In the genomic region with DNA sequence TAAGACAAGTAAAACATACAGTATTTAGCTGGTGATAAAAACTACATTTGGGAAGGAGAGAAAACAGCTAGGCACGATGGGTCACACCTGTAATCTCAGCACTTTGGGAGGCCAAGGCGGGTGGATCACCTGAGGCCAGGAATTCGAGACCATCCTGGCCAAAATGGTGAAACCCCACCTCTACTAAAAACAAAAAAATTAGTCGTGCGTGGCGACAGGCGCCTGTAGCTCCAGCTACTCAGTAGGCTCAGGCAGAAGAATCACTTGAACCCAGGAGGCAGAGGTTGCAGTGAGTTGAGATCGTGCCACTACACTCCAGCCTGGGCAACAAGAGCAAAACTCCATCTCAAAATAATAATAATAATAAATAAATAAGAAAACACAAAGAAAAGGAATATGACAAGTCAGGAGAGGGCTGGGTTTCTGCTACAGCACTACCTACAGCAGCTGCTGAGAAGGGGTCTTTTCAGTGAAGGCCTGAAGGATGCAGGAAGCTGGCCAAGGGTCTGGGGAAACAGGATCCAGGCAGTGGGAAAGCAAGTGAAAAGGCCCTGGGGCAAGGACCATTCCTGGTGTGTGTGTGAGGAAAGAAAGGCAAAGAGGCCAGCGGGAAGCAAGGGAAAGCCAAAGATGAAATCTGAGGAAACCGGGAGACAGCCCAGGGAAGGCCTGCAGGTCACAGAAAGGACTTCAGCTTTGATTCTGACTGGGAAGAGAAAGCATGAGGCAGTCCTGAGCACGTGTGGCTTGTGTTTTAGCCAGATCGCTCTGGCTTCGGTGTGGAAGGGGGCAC, we compare ENCODE assay signal across 19 cellular contexts. TPM values are rescaled to one million over a fixed set of nuclear protein-coding genes. Genes with fewer than 3 reads are reported as not detected.
DNase-seq lines count a peak whose midpoint lies in the region; ATAC-seq and TF ChIP-seq lines count a peak whose summit lies in the region.
"Had no signal": no experiment of that assay in that cellular context is flagged by ENCODE, and none has a peak within 500 bp of the region (broad histone marks: within the 10 kb centered on the region; RNA-seq: fewer than 3 reads in every experiment).

No MANE protein-coding gene starts in this region.

- H3K27ac ChIP-seq in esophagus squamous epithelium = no peak overlapping the region
- H3K27ac ChIP-seq: skin epidermis had no signal

- 82 to 87% methylated on average over 12 to 13 of the region's 13 CpGs for WGBS in esophagus squamous epithelium, 2 donors

- no peaks in the 10 kb centered on the region for H3K27me3 Mint-ChIP-seq in WTC11 (ENCODE audit: low read depth)
- H3K27me3 Mint-ChIP-seq in type B pancreatic cell = no peaks in the 10 kb centered on the region

- intact Hi-C loops in Right ventricle myocardium superior (cut with DNase I) = no loop called here
- intact Hi-C loops in cardiac septum (cut with DNase I) = loop anchor here (10.0 kb wide), 1 partner anchor 379 kb away; no protein-coding TSS in a partner anchor
- intact Hi-C loops in esophagus squamous epithelium (cut with DNase I) = no loop called here

- H3K36me3 ChIP-seq in esophagus squamous epithelium = peaks cover 0 to 57% (median 0%) of the 10 kb centered on the region in 3 donors

- no peaks in the 10 kb centered on the region for H3K9me3 ChIP-seq in esophagus squamous epithelium

- peak overlapping the region; percentile 34 for H3K27ac Mint-ChIP-seq in WTC11
- peak overlapping the region; percentile 24 for H3K27ac Mint-ChIP-seq in type B pancreatic cell
- H3K27ac Mint-ChIP-seq: activated T-helper 2 cell treated with anti-CD3 and anti-CD28 coated beads, Interferon-gamma antibody, Interleukin-2, Interleukin-4, amounts not matched to agents 10 μg/mL and 5 μg/mL and 100 μg/mL, durations not matched to agents 14 hours and 24 hours and 36 hours had no signal

- no peak for TF ChIP-seq POLR2A in esophagus squamous epithelium (IDR thresholded peaks at IDR 0.05)

- H3K4me3 Mint-ChIP-seq in WTC11 (no peak overlapping the region), type B pancreatic cell (no peak overlapping the region)
- H3K4me3 Mint-ChIP-seq: natural killer cell had no signal

- DNase-seq in Right ventricle myocardium superior (no peak), cardiac septum (ENCODE audit: low spot score) (no peak), WTC11 (ENCODE audit: low spot score) (no peak), islet precursor cell (peak; percentile 69), type B pancreatic cell (ENCODE audit: extremely low spot score, unreplicated experiment) (no peak), NCI-H1417 (lab: John Stamatoyannopoulos, UW) (no peak), esophagus squamous epithelium (lab: John Stamatoyannopoulos, UW) (no peak)
- DNase-seq: KG1; kidney; mesendoderm; natural killer cell; NCI-H2029 treated with DMSO at 0.1 percent for 48 hours; stimulated activated CD4-positive, alpha-beta T cell treated with anti-CD3 and anti-CD28 coated beads, Interleukin-4, amount 100 ng/mL, for 24 hours had no signal

- ATAC-seq in Right ventricle myocardium superior (ENCODE audit: poor library complexity) (peak; percentile 11), WTC11 (no peak), HG02973 (IDR thresholded peaks at IDR 0.05; ENCODE audit: unreplicated experiment) (no peak)
- ATAC-seq: natural killer cell, SK-N-SH treated with all-trans-retinoic acid at 6 μM for 48 hours had no signal

- TF ChIP-seq CTCF in WTC11 (IDR thresholded peaks at IDR 0.05) (no peak), type B pancreatic cell (conservative IDR thresholded peaks at IDR 0.05) (no peak), esophagus squamous epithelium (IDR thresholded peaks at IDR 0.05) (no peak)

- H3K4me1 ChIP-seq in esophagus squamous epithelium = peaks cover 0 to 64% (median 7%) of the 10 kb centered on the region in 3 donors

- H3K27me3 ChIP-seq in esophagus squamous epithelium = no peaks in the 10 kb centered on the region

- H3K9me3 Mint-ChIP-seq in WTC11 (no peaks in the 10 kb centered on the region), type B pancreatic cell (no peaks in the 10 kb centered on the region)
- H3K9me3 Mint-ChIP-seq: activated T-helper 2 cell treated with anti-CD3 and anti-CD28 coated beads, Interferon-gamma antibody, Interleukin-2, Interleukin-4, amounts not matched to agents 10 μg/mL and 5 μg/mL and 100 μg/mL, durations not matched to agents 14 hours and 24 hours and 36 hours; natural killer cell had no signal

- no peak overlapping the region for H3K4me3 ChIP-seq in esophagus squamous epithelium
- H3K4me3 ChIP-seq: skin epidermis had no signal

- H3K4me1 Mint-ChIP-seq in WTC11 (peaks cover 29% of the 10 kb centered on the region), type B pancreatic cell (ENCODE audit: unreplicated experiment) (peaks cover 24% of the 10 kb centered on the region)

- no peaks in the 10 kb centered on the region for H3K36me3 Mint-ChIP-seq in WTC11
- no peaks in the 10 kb centered on the region for H3K36me3 Mint-ChIP-seq in type B pancreatic cell
- H3K36me3 Mint-ChIP-seq: natural killer cell had no signal

- CTCF ChIA-PET in WTC11 (lab: Charles Lee) = interaction anchor here (0.5 to 3.6 kb wide), 6 partner anchors 10 to 81 kb away, joined by 3 to 20 read pairs (median 4); partner anchors contain the start of genes MBTPS1 and TAF1C

- POLR2A ChIA-PET in WTC11 (lab: Charles Lee) = no interaction called here

TF ChIP-seq in WTC11, 78 proteins besides CTCF, POLR2A, EP300 and RAD21:
- TF ChIP-seq, protein P1, sequence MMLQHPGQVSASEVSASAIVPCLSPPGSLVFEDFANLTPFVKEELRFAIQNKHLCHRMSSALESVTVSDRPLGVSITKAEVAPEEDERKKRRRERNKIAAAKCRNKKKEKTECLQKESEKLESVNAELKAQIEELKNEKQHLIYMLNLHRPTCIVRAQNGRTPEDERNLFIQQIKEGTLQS (CRISPR knock-in tag; conservative IDR thresholded peaks at IDR 0.05) = no peak
- TF ChIP-seq PRDM15 (CRISPR knock-in tag; IDR thresholded peaks at IDR 0.05) = no peak

RNA-seq across cellular contexts. Expression of gene MBTPS1, which starts 10.6 kb away (rescaled TPM):
- total RNA-seq in Right ventricle myocardium superior = 67.3 TPM
- total RNA-seq in cardiac septum = 53.2 TPM
- 45.1 to 47.4 TPM (median 46.9 TPM) in 3 replicates for total RNA-seq in WTC11 (2021)
- total RNA-seq in type B pancreatic cell (ENCODE audit: low replicate concordance) = 75.7 and 88.4 TPM in 2 replicates
- total RNA-seq in esophagus squamous epithelium = 10 to 100 TPM; 36.3 to 77.6 (median 53.0) TPM

RNA-seq across cellular contexts. Expression of gene HSDL1, which starts 38.8 kb away (rescaled TPM):
- 22.6 TPM for total RNA-seq in Right ventricle myocardium superior
- 17.4 TPM for total RNA-seq in cardiac septum
- total RNA-seq in WTC11 (2021) = 48.6 to 58.1 TPM (median 53.4 TPM) in 3 replicates
- 22.9 and 36.4 TPM in 2 replicates for total RNA-seq in type B pancreatic cell (ENCODE audit: low replicate concordance)
- 1 to 10 TPM; 5.0 to 9.7 (median 8.6) TPM for total RNA-seq in esophagus squamous epithelium

RNA-seq across cellular contexts. Expression of gene DNAAF1, which starts 39.0 kb away (rescaled TPM):
- total RNA-seq in Right ventricle myocardium superior (not detected), cardiac septum (not detected), WTC11 (2021) (0.09 to 0.62 TPM (median 0.20 TPM) in 3 replicates), type B pancreatic cell (ENCODE audit: low replicate concordance) (0.67 and 3.2 TPM in 2 replicates), esophagus squamous epithelium (under 1 TPM in 1 of 4 donors, not detected in 3; under 0.01 TPM)
- total RNA-seq: NCI-H460, posterior vena cava had no signal
